ENCODE assay signal across 10 cellular contexts in the genomic region with DNA sequence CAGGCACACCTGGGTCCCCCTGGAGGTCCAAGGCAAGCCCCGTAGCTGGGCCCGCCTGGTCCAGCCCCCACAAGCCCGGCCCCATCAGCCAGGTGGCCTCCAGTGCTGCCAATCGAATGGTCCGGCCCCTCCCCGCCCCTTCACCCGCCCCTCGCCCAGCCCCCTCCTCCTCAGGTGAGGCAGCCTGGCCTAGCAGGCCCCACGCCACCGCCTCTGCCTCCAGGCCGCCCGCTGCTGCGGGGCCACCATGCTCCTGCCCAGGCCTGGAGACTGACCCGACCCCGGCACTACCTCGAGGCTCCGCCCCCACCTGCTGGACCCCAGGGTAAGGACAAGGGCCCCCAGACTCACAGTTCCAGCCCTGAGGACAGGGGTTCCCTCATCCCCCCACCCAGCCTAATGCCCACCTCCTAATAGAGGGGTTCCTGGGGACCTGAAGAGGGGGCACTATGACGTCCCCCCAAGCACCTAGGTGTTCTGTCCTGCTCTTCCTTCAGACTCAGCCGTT. TPM values are rescaled to one million over a fixed set of nuclear protein-coding genes. Genes with fewer than 3 reads are reported as not detected.
DNase-seq lines count a peak whose midpoint lies in the region; ATAC-seq and TF ChIP-seq lines count a peak whose summit lies in the region.
"Had no signal": no experiment of that assay in that cellular context is flagged by ENCODE, and none has a peak within 500 bp of the region (broad histone marks: within the 10 kb centered on the region; RNA-seq: fewer than 3 reads in every experiment).

A gene (plus strand): TSS at position 174 of the 508 bp plus-strand sequence. CDS start 786 bp downstream, outside the sequence.

- no peaks in the 10 kb centered on the region for H3K9me3 Mint-ChIP-seq in CD4-positive, alpha-beta T cell
- no peaks in the 10 kb centered on the region for H3K9me3 Mint-ChIP-seq in T-cell

- no peak within 1 kb of the TSS for H3K27ac Mint-ChIP-seq in CD4-positive, alpha-beta T cell
- H3K27ac Mint-ChIP-seq in T-cell: peak within 1 kb of the TSS; percentile 19 to 74

- intact Hi-C loops in CD4-positive, alpha-beta T cell (cut with DNase I, micrococcal nuclease): no loop called here
- intact Hi-C loops in left ventricle myocardium inferior (cut with micrococcal nuclease) (no loop called here), ovary (cut with DNase I) (no loop called here), lower leg skin (cut with DNase I; ENCODE audit: low total_unique reads) (no loop called here)

- H3K4me3 Mint-ChIP-seq in CD4-positive, alpha-beta T cell: peak within 1 kb of the TSS; percentile 72
- H3K4me3 Mint-ChIP-seq in T-cell: peak within 1 kb of the TSS; percentile 70 to 83 (median 75)

- peak within 1 kb of the TSS; percentile 50 for H3K4me3 ChIP-seq in left ventricle myocardium inferior
- H3K4me3 ChIP-seq in ovary: no peak within 1 kb of the TSS
- no peak within 1 kb of the TSS for H3K4me3 ChIP-seq in lower leg skin (ENCODE audit: low read depth, poor library complexity, severe bottlenecking)

- peaks cover 58% of the 10 kb centered on the region for H3K4me1 ChIP-seq in left ventricle myocardium inferior
- peaks cover 18% of the 10 kb centered on the region for H3K4me1 ChIP-seq in ovary (ENCODE audit: insufficient read depth)

- H3K36me3 Mint-ChIP-seq in CD4-positive, alpha-beta T cell (ENCODE audit: low read depth): no peaks in the 10 kb centered on the region
- H3K36me3 Mint-ChIP-seq in T-cell: no peaks in the 10 kb centered on the region

- no peak for DNase-seq in CD4-positive, alpha-beta T cell
- no peak for DNase-seq in T-cell
- DNase-seq in left ventricle myocardium inferior: no peak
- DNase-seq in ovary: peak in 1 of 5 donors; percentile 61
- DNase-seq in germinal center (ENCODE audit: low spot score): no peak
- DNase-seq in lower leg skin (ENCODE audit: low spot score in 2 of 2): no peak
- DNase-seq in UCSD-AML1 (lab: John Stamatoyannopoulos, UW; ENCODE audit: unreplicated experiment): no peak
- DNase-seq: activated effector memory CD4-positive, alpha-beta T cell treated with Interleukin-2 at 50 U/mL for 16 hours; DND-41 had no signal

- H3K27ac ChIP-seq in CD4-positive, alpha-beta T cell (ENCODE audit: low read depth, low read length): no peak within 1 kb of the TSS
- H3K27ac ChIP-seq in left ventricle myocardium inferior (replicated peaks) (peak within 1 kb of the TSS; percentile 89), ovary (peak within 1 kb of the TSS; percentile 33 to 82)

- POLR2A ChIA-PET in CD4-positive, alpha-beta T cell (lab: Charles Lee): no interaction called here
- POLR2A ChIA-PET in T-cell (lab: Charles Lee): no interaction called here

- no peaks in the 10 kb centered on the region for H3K9me3 ChIP-seq in CD4-positive, alpha-beta T cell (ENCODE audit: control insufficient read depth, low read length)
- no peaks in the 10 kb centered on the region for H3K9me3 ChIP-seq in left ventricle myocardium inferior (replicated peaks)
- no peaks in the 10 kb centered on the region for H3K9me3 ChIP-seq in ovary

- no peak for TF ChIP-seq EP300 in ovary (IDR thresholded peaks at IDR 0.05)

- 69 to 79% (median 74%) methylated on average over 17 to 19 of the region's 19 CpGs for WGBS in ovary, 3 donors
- WGBS in lower leg skin, 2 donors: 58 to 62% methylated on average over 7 to 19 of the region's 19 CpGs

- peaks cover 56% of the 10 kb centered on the region for H3K4me1 Mint-ChIP-seq in CD4-positive, alpha-beta T cell (ENCODE audit: low read depth)
- H3K4me1 Mint-ChIP-seq in T-cell: peaks cover 24 to 60% (median 56%) of the 10 kb centered on the region in 3 donors

- no peak for TF ChIP-seq CTCF in CD4-positive, alpha-beta T cell (IDR thresholded peaks at IDR 0.05)
- TF ChIP-seq CTCF in left ventricle myocardium inferior (IDR thresholded peaks at IDR 0.05; ENCODE audit: borderline replicate concordance) (no peak), ovary (IDR thresholded peaks at IDR 0.05) (no peak), lower leg skin (IDR thresholded peaks at IDR 0.05) (no peak)

- TF ChIP-seq POLR2A in ovary (IDR thresholded peaks at IDR 0.05) (no peak), lower leg skin (IDR thresholded peaks at IDR 0.05) (no peak)

- CTCF ChIA-PET in CD4-positive, alpha-beta T cell (lab: Charles Lee): no interaction called here
- CTCF ChIA-PET in T-cell (lab: Charles Lee): no interaction called here

- H3K27me3 Mint-ChIP-seq in CD4-positive, alpha-beta T cell: peaks cover 20% of the 10 kb centered on the region
- H3K27me3 Mint-ChIP-seq in T-cell: peaks cover 0 to 17% of the 10 kb centered on the region in 2 donors

- ATAC-seq in CD4-positive, alpha-beta T cell (ENCODE audit: poor library complexity): no peak
- no peak for ATAC-seq in T-cell (replicated peaks in 1 of 4)
- ATAC-seq in GM19397 (IDR thresholded peaks at IDR 0.05; ENCODE audit: unreplicated experiment): no peak

- H3K27me3 ChIP-seq in CD4-positive, alpha-beta T cell (ENCODE audit: control insufficient read depth, insufficient read depth, low read length): no peaks in the 10 kb centered on the region
- H3K27me3 ChIP-seq in left ventricle myocardium inferior (ENCODE audit: low read depth) (no peaks in the 10 kb centered on the region), ovary (no peaks in the 10 kb centered on the region)

- H3K36me3 ChIP-seq in left ventricle myocardium inferior (no peaks in the 10 kb centered on the region), ovary (no peaks in the 10 kb centered on the region)

RNA-seq across cellular contexts. Expression of the gene that starts here (rescaled TPM):
- total RNA-seq in CD4-positive, alpha-beta T cell: not detected
- total RNA-seq in T-cell (under 1 TPM in 3 of 5 donors, not detected in 2; 0.41 to 0.51 (median 0.46) TPM), left ventricle myocardium inferior (3.4 TPM), ovary (10 to 100 TPM in 1 of 7 donors, 1 to 10 TPM in 5, under 1 TPM in 1; 0.45 to 21.1 (median 3.8) TPM), lower leg skin (1 to 10 TPM in 2 of 4 donors, under 1 TPM in 1, not detected in 1; 0.45 to 2.0 (median 1.3) TPM)
- under 1 TPM in 1 of 2 donors, not detected in 1; 0.42 TPM for polyA plus RNA-seq in ovary
